In genomic region chr20:402898-403581, GRCh38 we compare ENCODE assay signal across 1 cellular context.
TF ChIP-seq lines count a peak whose summit lies in the region.

No MANE protein-coding gene starts in this region.

TF ChIP-seq in K562, 482 proteins besides CTCF, POLR2A, EP300 and RAD21:
- TF ChIP-seq CCAR2 (IDR thresholded peaks at IDR 0.05; ENCODE audit: low read depth, low read length): no peak
- TF ChIP-seq MEF2A (IDR thresholded peaks at IDR 0.05; ENCODE audit: control insufficient read depth, low read depth, low read length): no peak
- TF ChIP-seq ZNF830 (CRISPR knock-in tag; IDR thresholded peaks at IDR 0.05): no peak
- TF ChIP-seq SIN3A (IDR thresholded peaks at IDR 0.05; ENCODE audit: borderline replicate concordance in 2 of 2, control insufficient read depth in 1 of 2, low read depth in 2 of 2, low read length in 2 of 2): no peak
- no peak for TF ChIP-seq RFX1 (IDR thresholded peaks at IDR 0.05)
- no peak for TF ChIP-seq EWSR1 (IDR thresholded peaks at IDR 0.05; ENCODE audit: borderline replicate concordance, low read depth, partially characterized antibody)
- no peak for TF ChIP-seq DNMT1 (IDR thresholded peaks at IDR 0.05)
- no peak for TF ChIP-seq RUNX1 (IDR thresholded peaks at IDR 0.05; ENCODE audit: low read depth)
- TF ChIP-seq ZNF584 (CRISPR knock-in tag; IDR thresholded peaks at IDR 0.05; ENCODE audit: low read depth): peak; percentile 61; the same call in 1 of the 2 replicates
- 0 out of 2 replicates have a peak, but pooled peaks have one; percentile 10 for TF ChIP-seq BCOR (IDR thresholded peaks at IDR 0.05)
- TF ChIP-seq E2F5 (CRISPR knock-in tag; IDR thresholded peaks at IDR 0.05): no peak
- no peak for TF ChIP-seq HEY1 (CRISPR knock-in tag; IDR thresholded peaks at IDR 0.05; ENCODE audit: borderline replicate concordance)
- no peak for TF ChIP-seq TAF7 (tag; IDR thresholded peaks at IDR 0.05)
- TF ChIP-seq PML (IDR thresholded peaks at IDR 0.05; ENCODE audit: low read length): no peak
- no peak for TF ChIP-seq U2AF1 (optimal IDR thresholded peaks at IDR 0.05; ENCODE audit: low read depth, low read length)
- TF ChIP-seq ZNF124 (CRISPR knock-in tag; IDR thresholded peaks at IDR 0.05): no peak
- TF ChIP-seq ZNF384 (IDR thresholded peaks at IDR 0.05; ENCODE audit: low read depth, low read length): no peak
